In genomic region chr12:54324617-54325441, GRCh38 we compare ENCODE assay signal across 8 cellular contexts. TPM values are rescaled to one million over a fixed set of nuclear protein-coding genes. Genes with fewer than 3 reads are reported as not detected.
A peak's percentile ranks its signal among the peaks of the same experiment; 100 is the strongest.
DNase-seq lines count a peak whose midpoint lies in the region; ATAC-seq and TF ChIP-seq lines count a peak whose summit lies in the region.

Gene COPZ1 (plus strand): TSS chr12:54325131. CDS start chr12:54325164, 33 bp downstream.

- H3K27me3 ChIP-seq in OCI-LY1 (ENCODE audit: insufficient read depth, low read length), result no peaks in the 10 kb centered on the region

- no peaks in the 10 kb centered on the region for H3K9me3 Mint-ChIP-seq in endothelial cell (ENCODE audit: unreplicated experiment)
- no peaks in the 10 kb centered on the region for H3K9me3 Mint-ChIP-seq in mesothelial cell of epicardium

- H3K27ac Mint-ChIP-seq in endothelial cell (ENCODE audit: unreplicated experiment) (peak within 1 kb of the TSS; percentile 99), mesothelial cell of epicardium (peak within 1 kb of the TSS; percentile 99)

- ATAC-seq in GM21515 (IDR thresholded peaks at IDR 0.05; ENCODE audit: unreplicated experiment), result peak; percentile 98

- H3K4me3 ChIP-seq in OCI-LY1 (ENCODE audit: low read depth, low read length, poor library complexity, severe bottlenecking), result peak within 1 kb of the TSS; percentile 94

- peak within 1 kb of the TSS; percentile 85 for H2AFZ ChIP-seq in OCI-LY1 (ENCODE audit: low read length)

- no peaks in the 10 kb centered on the region for H3K9me2 ChIP-seq in OCI-LY1 (ENCODE audit: low read depth, low read length)

- H3K4me1 Mint-ChIP-seq in endothelial cell (ENCODE audit: unreplicated experiment) (peaks cover 26% of the 10 kb centered on the region), mesothelial cell of epicardium (peaks cover 37% of the 10 kb centered on the region)

- DNase-seq in DMS 273 treated with DMSO at 0.1 percent for 48 hours (lab: John Stamatoyannopoulos, UW) (peak; percentile 99), HuH-7 (ENCODE audit: low spot score) (peak; percentile 82), endothelial cell (ENCODE audit: low spot score) (peak; percentile 88), mesothelial cell of epicardium (ENCODE audit: low spot score in 2 of 2, unreplicated experiment in 2 of 2) (peak; percentile 84 to 90)
- DNase-seq in activated CD8-positive, alpha-beta memory T cell treated with anti-CD3 and anti-CD28 coated beads, Interleukin-2, amount 50 U/mL, for 4 hours, result peak; percentile 87
- peak; percentile 83 to 89 for DNase-seq in stimulated activated CD8-positive, alpha-beta memory T cell treated with anti-CD3 and anti-CD28 coated beads, Interleukin-15, amount 100 ng/mL, for 48 hours (ENCODE audit: low read depth in 2 of 2)

- H3K9ac ChIP-seq in OCI-LY1 (ENCODE audit: low read length), result peak within 1 kb of the TSS; percentile 92

- no peaks in the 10 kb centered on the region for H4K20me1 ChIP-seq in OCI-LY1 (ENCODE audit: insufficient read depth, low read length)

- TF ChIP-seq CTCF in OCI-LY1 (IDR thresholded peaks at IDR 0.05; ENCODE audit: low read length) (peak; percentile 90), endothelial cell (IDR thresholded peaks at IDR 0.05; ENCODE audit: unreplicated experiment) (peak; percentile 82), mesothelial cell of epicardium (IDR thresholded peaks at IDR 0.05; ENCODE audit: unreplicated experiment) (peak; percentile 59)

- peaks cover 5% of the 10 kb centered on the region; the same call in 1 of the 2 replicates for H3K36me3 ChIP-seq in OCI-LY1 (ENCODE audit: insufficient read depth, low read length)

- peak within 1 kb of the TSS; percentile 99 for H3K4me3 Mint-ChIP-seq in endothelial cell (ENCODE audit: unreplicated experiment)
- peak within 1 kb of the TSS; percentile 94 for H3K4me3 Mint-ChIP-seq in mesothelial cell of epicardium

- peak within 1 kb of the TSS; percentile 83 for H3K4me2 ChIP-seq in OCI-LY1 (ENCODE audit: low read length)

- no peak within 1 kb of the TSS for H3K27ac ChIP-seq in OCI-LY1 (ENCODE audit: low read depth, low read length, poor library complexity, severe bottlenecking)

- H3K79me2 ChIP-seq in OCI-LY1 (ENCODE audit: insufficient read depth, low read length), result peaks cover 6% of the 10 kb centered on the region

- H3K36me3 Mint-ChIP-seq in endothelial cell (ENCODE audit: low read depth, unreplicated experiment) (no peaks in the 10 kb centered on the region), mesothelial cell of epicardium (no peaks in the 10 kb centered on the region)

- no peaks in the 10 kb centered on the region for H3K9me3 ChIP-seq in OCI-LY1 (ENCODE audit: low read length)

- H3K27me3 Mint-ChIP-seq in endothelial cell (ENCODE audit: unreplicated experiment) (peaks cover 2% of the 10 kb centered on the region), mesothelial cell of epicardium (ENCODE audit: low read depth) (no peaks in the 10 kb centered on the region)

- H3F3A ChIP-seq in OCI-LY1 (ENCODE audit: insufficient read depth, low read length), result no peaks in the 10 kb centered on the region

- peaks cover 14% of the 10 kb centered on the region for H3K4me1 ChIP-seq in OCI-LY1 (ENCODE audit: insufficient read depth, low read length, severe bottlenecking)

RNA-seq across cellular contexts. Expression of gene COPZ1, which starts in this region (rescaled TPM):
- total RNA-seq in endothelial cell (ENCODE audit: unreplicated experiment) (130 TPM), mesothelial cell of epicardium (137 to 145 TPM (median 143 TPM) in 3 replicates)
